In the genomic region with DNA sequence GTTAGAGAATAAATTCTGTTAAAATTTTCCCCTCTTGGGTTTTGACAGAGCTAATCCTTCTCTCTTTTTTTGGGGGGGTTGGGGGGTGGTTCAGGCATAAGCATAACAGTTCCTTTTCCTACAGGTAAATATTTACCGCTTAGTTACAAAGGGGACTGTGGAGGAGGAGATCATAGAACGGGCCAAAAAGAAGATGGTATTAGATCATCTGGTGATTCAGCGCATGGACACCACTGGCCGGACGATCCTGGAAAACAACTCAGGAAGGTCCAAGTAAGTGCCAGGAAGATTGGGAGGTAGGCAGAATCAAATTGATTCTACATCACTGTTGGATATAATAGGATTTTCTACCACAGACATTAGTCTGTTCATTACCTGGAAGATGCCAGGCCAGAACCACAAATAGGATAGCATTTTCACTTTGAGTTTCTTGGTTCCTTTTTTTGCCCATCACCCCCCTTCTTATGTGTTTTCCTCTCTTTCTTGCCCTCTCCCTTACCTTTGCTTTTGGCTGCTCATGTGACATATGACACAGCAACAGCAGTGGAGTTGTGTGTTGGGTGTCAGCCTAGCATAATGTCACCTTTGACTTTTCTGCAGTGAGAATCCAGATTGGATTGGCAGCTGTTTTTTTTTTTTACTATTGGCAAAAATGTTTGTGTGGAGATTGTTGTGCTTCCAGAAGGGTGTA, we compare ENCODE assay signal across 13 cellular contexts.
A peak's percentile ranks its signal among the peaks of the same experiment; 100 is the strongest.
DNase-seq lines count a peak whose midpoint lies in the region; ATAC-seq, FAIRE-seq and TF ChIP-seq lines count a peak whose summit lies in the region.
"Had no signal": no experiment of that assay in that cellular context is flagged by ENCODE, and none has a peak within 500 bp of the region (broad histone marks: within the 10 kb centered on the region; RNA-seq: fewer than 3 reads in every experiment).

No MANE protein-coding gene starts in this region.

- intact Hi-C loops in CD4-positive, alpha-beta memory T cell (cut with micrococcal nuclease): no loop called here
- intact Hi-C loops in head of caudate nucleus (cut with DNase I): no loop called here

- no peaks in the 10 kb centered on the region for H3K9me3 ChIP-seq in CD4-positive, alpha-beta memory T cell (ENCODE audit: control insufficient read depth in 1 of 2, low read length in 2 of 2)
- H3K9me3 ChIP-seq in astrocyte (ENCODE audit: insufficient read depth, low read depth, low read length) (no peaks in the 10 kb centered on the region), mesenchymal stem cell (ENCODE audit: control insufficient read depth, low read length) (no peaks in the 10 kb centered on the region)
- H3K9me3 ChIP-seq: MG63, thyroid gland had no signal

- no peaks in the 10 kb centered on the region for H3K27me3 ChIP-seq in CD4-positive, alpha-beta memory T cell (ENCODE audit: insufficient read depth, low read length)
- H3K27me3 ChIP-seq in astrocyte (ENCODE audit: insufficient read depth, low read length) (no peaks in the 10 kb centered on the region), mesenchymal stem cell (ENCODE audit: control insufficient read depth in 1 of 2, insufficient read depth in 1 of 2, low read length in 2 of 2) (no peaks in the 10 kb centered on the region)
- H3K27me3 ChIP-seq: MG63, thyroid gland had no signal

- H3K36me3 ChIP-seq in CD4-positive, alpha-beta memory T cell (ENCODE audit: insufficient read depth, low read length): peaks cover 82% of the 10 kb centered on the region
- H3K36me3 ChIP-seq in astrocyte (ENCODE audit: insufficient read depth, low read length): peaks cover 80% of the 10 kb centered on the region
- H3K36me3 ChIP-seq in mesenchymal stem cell (ENCODE audit: control insufficient read depth in 1 of 2, insufficient read depth in 2 of 2, low read depth in 1 of 2, low read length in 2 of 2): peaks cover 31 to 97% of the 10 kb centered on the region in 2 experiments

- H2AFZ ChIP-seq in astrocyte (ENCODE audit: low read depth, low read length) (no peak overlapping the region), mesenchymal stem cell (ENCODE audit: low read depth, low read length) (no peak overlapping the region)

- H3K27ac Mint-ChIP-seq in CD4-positive, alpha-beta memory T cell: peak overlapping the region; percentile 18 to 89 (median 68)
- H3K27ac Mint-ChIP-seq in astrocyte (ENCODE audit: unreplicated experiment): peak overlapping the region; percentile 74
- H3K27ac Mint-ChIP-seq: CD8-positive, alpha-beta T cell had no signal

- no peak overlapping the region for H2BK15ac ChIP-seq in mesenchymal stem cell (ENCODE audit: low read depth, poor library complexity, severe bottlenecking)

- CTCF ChIA-PET in CD4-positive, alpha-beta memory T cell (lab: Charles Lee; ENCODE audit: partially characterized antibody): interaction anchor here (0.8 to 2.2 kb wide), 5 partner anchors 20 to 182 kb away, joined by 3 to 13 read pairs (median 4); no protein-coding TSS in a partner anchor

- peaks cover 39 to 53% of the 10 kb centered on the region in 2 donors for H3K36me3 Mint-ChIP-seq in CD4-positive, alpha-beta memory T cell
- peaks cover 16% of the 10 kb centered on the region for H3K36me3 Mint-ChIP-seq in astrocyte (ENCODE audit: low read depth, unreplicated experiment)

- H3K18ac ChIP-seq in mesenchymal stem cell (ENCODE audit: low read depth in 1 of 2, low read length in 2 of 2): no peak overlapping the region

- peaks cover 53% of the 10 kb centered on the region for H3K79me2 ChIP-seq in astrocyte (ENCODE audit: insufficient read depth, low read length)

- POLR2A ChIA-PET in CD4-positive, alpha-beta memory T cell (lab: Charles Lee; ENCODE audit: partially characterized antibody): no interaction called here

- peaks cover 59% of the 10 kb centered on the region for H4K20me1 ChIP-seq in astrocyte (ENCODE audit: insufficient read depth, low read length)

- H4K91ac ChIP-seq in mesenchymal stem cell (ENCODE audit: low read length): no peak overlapping the region

- peak; percentile 17 for FAIRE-seq in astrocyte (lab: Jason Lieb, UNC)

- no peak overlapping the region for H2BK120ac ChIP-seq in mesenchymal stem cell (ENCODE audit: low read depth, low read length)

- TF ChIP-seq CTCF in astrocyte (IDR thresholded peaks at IDR 0.05; ENCODE audit: insufficient read depth, low read depth, low read length): no peak

- 94% methylated on average over 4 of the region's 5 CpGs for WGBS in mesenchymal stem cell

- no peak overlapping the region for H3K4ac ChIP-seq in mesenchymal stem cell (ENCODE audit: low read depth in 1 of 2, low read length in 2 of 2)

- no peak overlapping the region for H2AK5ac ChIP-seq in mesenchymal stem cell (ENCODE audit: low read length, severe bottlenecking)

- H3K9ac ChIP-seq in astrocyte (ENCODE audit: low read length) (no peak overlapping the region), mesenchymal stem cell (ENCODE audit: low read length) (peak overlapping the region; percentile 16)

- H3K4me1 Mint-ChIP-seq in CD4-positive, alpha-beta memory T cell: peaks cover 17 to 35% (median 23%) of the 10 kb centered on the region in 4 donors
- H3K4me1 Mint-ChIP-seq in astrocyte (ENCODE audit: low read depth, unreplicated experiment): peaks cover 18% of the 10 kb centered on the region

- no peak overlapping the region for H3K4me3 ChIP-seq in CD4-positive, alpha-beta memory T cell (ENCODE audit: low read length in 2 of 2)
- no peak overlapping the region for H3K4me3 ChIP-seq in astrocyte (ENCODE audit: insufficient read depth, low read depth, low read length)
- H3K4me3 ChIP-seq in mesenchymal stem cell (ENCODE audit: insufficient read depth in 1 of 2, low read depth in 1 of 2, low read length in 2 of 2): no peak overlapping the region
- H3K4me3 ChIP-seq: MG63, thyroid gland had no signal

- peaks cover 21% of the 10 kb centered on the region for H3K4me1 ChIP-seq in CD4-positive, alpha-beta memory T cell (ENCODE audit: insufficient read depth, low read length)
- H3K4me1 ChIP-seq in astrocyte (ENCODE audit: insufficient read depth, low read length) (peaks cover 21% of the 10 kb centered on the region), mesenchymal stem cell (ENCODE audit: control insufficient read depth, insufficient read depth, low read depth, low read length) (no peaks in the 10 kb centered on the region)
- H3K4me1 ChIP-seq: thyroid gland had no signal

- H4K8ac ChIP-seq in mesenchymal stem cell (ENCODE audit: low read length): no peak overlapping the region

- no peak for TF ChIP-seq POLR2A in GM18505 (IDR thresholded peaks at IDR 0.05; ENCODE audit: borderline replicate concordance, extremely low read depth, insufficient read depth, insufficient read length)

- ATAC-seq in HG02759 (IDR thresholded peaks at IDR 0.05; ENCODE audit: unreplicated experiment) (peak; percentile 47), GM18505 (IDR thresholded peaks at IDR 0.05; ENCODE audit: unreplicated experiment) (no peak)
- ATAC-seq: CD8-positive, alpha-beta T cell; SK-N-SH treated with all-trans-retinoic acid at 6 μM for 48 hours had no signal

- H3K27me3 Mint-ChIP-seq in CD4-positive, alpha-beta memory T cell: no peaks in the 10 kb centered on the region
- no peaks in the 10 kb centered on the region for H3K27me3 Mint-ChIP-seq in astrocyte (ENCODE audit: low read depth, unreplicated experiment)

- H3K79me1 ChIP-seq in mesenchymal stem cell (replicated peaks; ENCODE audit: low read length, poor library complexity, severe bottlenecking): peaks cover 17% of the 10 kb centered on the region

- H3K27ac ChIP-seq in CD4-positive, alpha-beta memory T cell (ENCODE audit: low read depth, low read length): no peak overlapping the region
- H3K27ac ChIP-seq in astrocyte (ENCODE audit: low read depth, low read length) (peak overlapping the region; percentile 1), mesenchymal stem cell (ENCODE audit: low read length, poor library complexity, severe bottlenecking) (no peak overlapping the region)
- H3K27ac ChIP-seq: thyroid gland had no signal

- no peak for DNase-seq in CD4-positive, alpha-beta memory T cell
- DNase-seq in astrocyte (ENCODE audit: low read depth) (peak; percentile 57), mesenchymal stem cell (no peak), OCI-M2 (lab: John Stamatoyannopoulos, UW; ENCODE audit: unreplicated experiment) (no peak), head of caudate nucleus (no peak), activated gamma-delta T cell treated with Interleukin-2 at 50 U/mL for 16 hours (no peak)
- DNase-seq: CD8-positive, alpha-beta T cell; MG63; NCI-H774; thyroid gland had no signal

- H2BK5ac ChIP-seq in mesenchymal stem cell (ENCODE audit: low read depth, low read length, poor library complexity, severe bottlenecking): no peak overlapping the region

- H3K9me3 Mint-ChIP-seq in CD4-positive, alpha-beta memory T cell: no peaks in the 10 kb centered on the region
- no peaks in the 10 kb centered on the region for H3K9me3 Mint-ChIP-seq in astrocyte (ENCODE audit: unreplicated experiment)
- H3K9me3 Mint-ChIP-seq: CD8-positive, alpha-beta T cell had no signal

- no peak overlapping the region for H3K23ac ChIP-seq in mesenchymal stem cell (ENCODE audit: low read length in 2 of 2)

- H2BK12ac ChIP-seq in mesenchymal stem cell (ENCODE audit: low read length in 2 of 2): no peak overlapping the region

- peak overlapping the region in 1 of 8 donors; percentile 14 for H3K4me3 Mint-ChIP-seq in CD4-positive, alpha-beta memory T cell
- H3K4me3 Mint-ChIP-seq in astrocyte (ENCODE audit: unreplicated experiment): no peak overlapping the region
- H3K4me3 Mint-ChIP-seq: CD8-positive, alpha-beta T cell had no signal

- H3K4me2 ChIP-seq in astrocyte (ENCODE audit: low read length) (no peak overlapping the region), mesenchymal stem cell (ENCODE audit: low read length, poor library complexity, severe bottlenecking) (no peak overlapping the region)

- no peak overlapping the region for H3K14ac ChIP-seq in mesenchymal stem cell (ENCODE audit: low read length in 2 of 2)
